21 cellular contexts compared by ENCODE assay signal in the genomic region with DNA sequence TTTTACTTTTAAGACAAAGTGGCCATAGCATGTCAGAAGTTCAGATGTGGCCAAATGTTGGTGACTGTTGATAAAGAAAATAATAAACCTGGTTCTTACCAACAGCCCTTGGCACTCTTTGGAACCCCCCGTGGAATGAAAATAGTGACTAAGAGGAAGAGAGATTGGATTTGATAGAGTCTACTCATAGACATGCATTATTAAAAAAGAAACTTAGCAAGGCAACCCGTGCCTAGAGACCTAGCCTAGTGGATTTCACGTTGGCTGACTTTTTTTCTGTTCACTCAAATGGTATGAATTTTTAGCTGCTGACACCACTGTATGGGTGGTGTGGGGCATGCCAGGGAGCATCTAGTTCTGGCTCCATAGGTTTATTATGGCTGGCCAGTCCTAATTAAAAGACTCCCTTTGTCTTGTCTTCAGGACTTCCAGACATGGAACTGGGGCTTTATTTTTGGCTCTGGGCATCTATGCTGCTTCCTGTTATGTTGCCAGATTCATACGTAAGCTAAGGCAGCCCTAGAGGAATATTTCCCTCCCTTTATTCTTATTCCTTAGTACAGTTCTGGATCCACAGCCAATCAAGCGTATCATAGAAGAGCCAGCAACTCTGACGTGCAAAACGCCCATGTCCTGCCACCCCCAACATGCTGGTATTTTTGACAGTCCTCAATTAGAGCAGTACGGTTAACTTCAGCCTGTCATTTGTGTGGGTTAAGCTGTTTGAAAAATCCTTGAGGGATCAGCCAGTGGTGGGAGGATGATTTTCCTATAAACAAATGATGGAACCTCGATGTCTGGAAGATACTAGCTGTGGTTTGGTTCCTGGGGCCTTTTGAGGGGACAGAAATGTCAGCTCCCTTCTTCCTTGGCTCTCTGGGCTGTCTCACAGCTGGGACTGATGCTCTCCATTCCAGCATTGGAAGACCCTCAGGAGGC.
A peak's percentile ranks its signal among the peaks of the same experiment; 100 is the strongest.
DNase-seq lines count a peak whose midpoint lies in the region; TF ChIP-seq lines count a peak whose summit lies in the region.
"Had no signal": no experiment of that assay in that cellular context is flagged by ENCODE, and none has a peak within 500 bp of the region (broad histone marks: within the 10 kb centered on the region; RNA-seq: fewer than 3 reads in every experiment).

No MANE protein-coding gene starts in this region.

- H3K4me1 ChIP-seq in skeletal muscle satellite cell (ENCODE audit: control insufficient read depth, insufficient read depth, low read length): peaks cover 11% of the 10 kb centered on the region
- H3K4me1 ChIP-seq: BLaER1, pancreas, thyroid gland had no signal

- H3K9me3 Mint-ChIP-seq in activated T-helper 2 cell treated with anti-CD3 and anti-CD28 coated beads, Interferon-gamma antibody, Interleukin-2, Interleukin-4, amounts not matched to agents 10 μg/mL and 5 μg/mL and 100 μg/mL, durations not matched to agents 14 hours and 24 hours and 36 hours: peaks cover 4% of the 10 kb centered on the region
- H3K9me3 Mint-ChIP-seq in activated CD4-positive, alpha-beta T cell treated with anti-CD3 and anti-CD28 coated beads, Interleukin-2, amount 10 ng/mL, durations not matched to agents 24 days and 14 days: no peaks in the 10 kb centered on the region
- H3K9me3 Mint-ChIP-seq: activated CD4-positive, alpha-beta T cell treated with anti-CD3 and anti-CD28 coated beads, Interleukin-2, amount 10 ng/mL, durations not matched to agents 7 days and 5 days had no signal

- H3K27me3 Mint-ChIP-seq in activated T-helper 2 cell treated with anti-CD3 and anti-CD28 coated beads, Interferon-gamma antibody, Interleukin-2, Interleukin-4, amounts not matched to agents 10 μg/mL and 5 μg/mL and 100 μg/mL, durations not matched to agents 14 hours and 24 hours and 36 hours (ENCODE audit: low read depth): no peaks in the 10 kb centered on the region
- H3K27me3 Mint-ChIP-seq in activated CD4-positive, alpha-beta T cell treated with anti-CD3 and anti-CD28 coated beads, Interleukin-2, amount 10 ng/mL, durations not matched to agents 24 days and 14 days: no peaks in the 10 kb centered on the region
- H3K27me3 Mint-ChIP-seq: activated CD4-positive, alpha-beta T cell treated with anti-CD3 and anti-CD28 coated beads, Interleukin-2, amount 10 ng/mL, durations not matched to agents 7 days and 5 days; IgD-negative memory B cell had no signal

- peak overlapping the region; percentile 22 for H3K27ac Mint-ChIP-seq in activated T-helper 2 cell treated with anti-CD3 and anti-CD28 coated beads, Interferon-gamma antibody, Interleukin-2, Interleukin-4, amounts not matched to agents 10 μg/mL and 5 μg/mL and 100 μg/mL, durations not matched to agents 14 hours and 24 hours and 36 hours
- H3K27ac Mint-ChIP-seq in activated CD4-positive, alpha-beta T cell treated with anti-CD3 and anti-CD28 coated beads, Interleukin-2, amount 10 ng/mL, durations not matched to agents 24 days and 14 days: no peak overlapping the region
- H3K27ac Mint-ChIP-seq: activated CD4-positive, alpha-beta T cell treated with anti-CD3 and anti-CD28 coated beads, Interleukin-2, amount 10 ng/mL, durations not matched to agents 7 days and 5 days; IgD-negative memory B cell had no signal

- H3K4me3 Mint-ChIP-seq in activated T-helper 2 cell treated with anti-CD3 and anti-CD28 coated beads, Interferon-gamma antibody, Interleukin-2, Interleukin-4, amounts not matched to agents 10 μg/mL and 5 μg/mL and 100 μg/mL, durations not matched to agents 14 hours and 24 hours and 36 hours (ENCODE audit: low read depth): no peak overlapping the region
- H3K4me3 Mint-ChIP-seq in activated CD4-positive, alpha-beta T cell treated with anti-CD3 and anti-CD28 coated beads, Interleukin-2, amount 10 ng/mL, durations not matched to agents 24 days and 14 days: no peak overlapping the region
- H3K4me3 Mint-ChIP-seq: activated CD4-positive, alpha-beta T cell treated with anti-CD3 and anti-CD28 coated beads, Interleukin-2, amount 10 ng/mL, durations not matched to agents 7 days and 5 days; IgD-negative memory B cell had no signal

- TF ChIP-seq CTCF in fibroblast of pulmonary artery (IDR thresholded peaks at IDR 0.05; ENCODE audit: low read length, missing control alignments): no peak

- intact Hi-C loops in activated T-helper 2 cell treated with anti-CD3 and anti-CD28 coated beads, Interferon-gamma antibody, Interleukin-2, Interleukin-4, amounts not matched to agents 10 μg/mL and 5 μg/mL and 100 μg/mL, durations not matched to agents 14 hours and 24 hours and 36 hours (cut with micrococcal nuclease): no loop called here
- intact Hi-C loops in activated CD4-positive, alpha-beta T cell treated with anti-CD3 and anti-CD28 coated beads, Interleukin-2, amount 10 ng/mL, durations not matched to agents 24 days and 14 days (cut with micrococcal nuclease): no loop called here

- no peaks in the 10 kb centered on the region for H3K27me3 ChIP-seq in skeletal muscle satellite cell (ENCODE audit: control insufficient read depth, insufficient read depth, low read length)
- H3K27me3 ChIP-seq: BLaER1, pancreas, thyroid gland had no signal

- peak overlapping the region; percentile 38 for H3K4me2 ChIP-seq in skeletal muscle satellite cell (ENCODE audit: low read length)
- H3K4me2 ChIP-seq: BLaER1 had no signal

- H3K9ac ChIP-seq in skeletal muscle satellite cell (ENCODE audit: low read depth, low read length): no peak overlapping the region
- H3K9ac ChIP-seq: BLaER1 had no signal

- H3K4me1 Mint-ChIP-seq in activated T-helper 2 cell treated with anti-CD3 and anti-CD28 coated beads, Interferon-gamma antibody, Interleukin-2, Interleukin-4, amounts not matched to agents 10 μg/mL and 5 μg/mL and 100 μg/mL, durations not matched to agents 14 hours and 24 hours and 36 hours (ENCODE audit: low read depth): peaks cover 13% of the 10 kb centered on the region
- no peaks in the 10 kb centered on the region for H3K4me1 Mint-ChIP-seq in activated CD4-positive, alpha-beta T cell treated with anti-CD3 and anti-CD28 coated beads, Interleukin-2, amount 10 ng/mL, durations not matched to agents 24 days and 14 days
- H3K4me1 Mint-ChIP-seq: activated CD4-positive, alpha-beta T cell treated with anti-CD3 and anti-CD28 coated beads, Interleukin-2, amount 10 ng/mL, durations not matched to agents 7 days and 5 days; IgD-negative memory B cell had no signal

- DNase-seq in EL (peak; percentile 24), fibroblast of pulmonary artery (ENCODE audit: low read depth) (peak; percentile 10), T1000 (lab: John Stamatoyannopoulos, UW) (no peak), NCI-H1048 (lab: John Stamatoyannopoulos, UW) (no peak)
- DNase-seq in activated T-helper 2 cell treated with anti-CD3 and anti-CD28 coated beads, Interferon-gamma antibody, Interleukin-2, Interleukin-4, amounts not matched to agents 10 μg/mL and 5 μg/mL and 100 μg/mL, durations not matched to agents 14 hours and 24 hours and 36 hours (ENCODE audit: low spot score): no peak
- DNase-seq in activated CD4-positive, alpha-beta T cell treated with anti-CD3 and anti-CD28 coated beads, Interleukin-2, amount 10 ng/mL, durations not matched to agents 24 days and 14 days: no peak
- no peak for DNase-seq in activated T-cell treated with anti-CD3 and anti-CD28 coated beads, Interleukin-2, amount 50 U/mL, for 1 hour
- DNase-seq: activated CD4-positive, alpha-beta T cell treated with anti-CD3 and anti-CD28 coated beads, Interleukin-2, amount 10 ng/mL, durations not matched to agents 7 days and 5 days; activated naive CD4-positive, alpha-beta T cell treated with anti-CD3 and anti-CD28 coated beads, Interleukin-2, amount 50 U/mL, for 16 hours; activated T-cell treated with anti-CD3 and anti-CD28 coated beads for 4 hours; DMS 273 treated with DMSO at 0.1 percent for 48 hours; left colon; MV-4-11; NCI-H2107; NCI-H524 treated with DMSO at 0.1 percent for 48 hours; pancreas; small intestine; thyroid gland had no signal

- no peaks in the 10 kb centered on the region for H3K9me3 ChIP-seq in skeletal muscle satellite cell (replicated peaks; ENCODE audit: low read length)
- H3K9me3 ChIP-seq: BLaER1, pancreas, thyroid gland had no signal

- H3K4me3 ChIP-seq in fibroblast of pulmonary artery (replicated peaks; ENCODE audit: low read depth, low read length): no peak overlapping the region
- no peak overlapping the region for H3K4me3 ChIP-seq in skeletal muscle satellite cell (ENCODE audit: low read length)
- H3K4me3 ChIP-seq: BLaER1, pancreas, thyroid gland had no signal

- no peaks in the 10 kb centered on the region for H3K36me3 ChIP-seq in skeletal muscle satellite cell (ENCODE audit: insufficient read depth, low read length)
- H3K36me3 ChIP-seq: BLaER1, pancreas, thyroid gland had no signal

- H3K36me3 Mint-ChIP-seq in activated T-helper 2 cell treated with anti-CD3 and anti-CD28 coated beads, Interferon-gamma antibody, Interleukin-2, Interleukin-4, amounts not matched to agents 10 μg/mL and 5 μg/mL and 100 μg/mL, durations not matched to agents 14 hours and 24 hours and 36 hours (ENCODE audit: low read depth): no peaks in the 10 kb centered on the region
- H3K36me3 Mint-ChIP-seq in activated CD4-positive, alpha-beta T cell treated with anti-CD3 and anti-CD28 coated beads, Interleukin-2, amount 10 ng/mL, durations not matched to agents 24 days and 14 days (ENCODE audit: low read depth): no peaks in the 10 kb centered on the region
- H3K36me3 Mint-ChIP-seq: IgD-negative memory B cell had no signal

Comparison
In these comparisons a context has a peak if more than half of its experiments do, and no peak if none do; other contexts are left out.
1. DNase-seq: peak in EL (single experiment) and fibroblast of pulmonary artery (single experiment); none in activated T-helper 2 cell treated with anti-CD3 and anti-CD28 coated beads, Interferon-gamma antibody, Interleukin-2, Interleukin-4, amounts not matched to agents 10 μg/mL and 5 μg/mL and 100 μg/mL, durations not matched to agents 14 hours and 24 hours and 36 hours (single experiment), activated CD4-positive, alpha-beta T cell treated with anti-CD3 and anti-CD28 coated beads, Interleukin-2, amount 10 ng/mL, durations not matched to agents 24 days and 14 days (single experiment), activated T-cell treated with anti-CD3 and anti-CD28 coated beads, Interleukin-2, amount 50 U/mL, for 1 hour (single experiment), T1000 (single experiment) and NCI-H1048 (single experiment).